In genomic region chr3:184561329-184562145, GRCh38 we compare ENCODE assay signal across 8 cellular contexts. TPM values are rescaled to one million over a fixed set of nuclear protein-coding genes. Genes with fewer than 3 reads are reported as not detected.
DNase-seq lines count a peak whose midpoint lies in the region; ATAC-seq, FAIRE-seq and TF ChIP-seq lines count a peak whose summit lies in the region.

TSS of gene EPHB3 (plus strand) at chr3:184561785. CDS start at chr3:184562236, 451 bp downstream.

- H3K4me1 ChIP-seq in right cardiac atrium (ENCODE audit: control insufficient read depth, insufficient read depth, low read length) (no peaks in the 10 kb centered on the region), psoas muscle (peaks cover 12% of the 10 kb centered on the region)

- TF ChIP-seq POLR2A in GM18505 (IDR thresholded peaks at IDR 0.05; ENCODE audit: borderline replicate concordance, extremely low read depth, insufficient read depth, insufficient read length), result no peak

- H3K36me3 ChIP-seq in psoas muscle (ENCODE audit: insufficient read depth in 1 of 2, low read depth in 1 of 2), result no peaks in the 10 kb centered on the region

- WGBS in right cardiac atrium, result under 1% methylated on average over 74 of the region's 74 CpGs
- 0 to 1% (median 1%) methylated on average over 67 to 74 of the region's 74 CpGs for WGBS in psoas muscle, 3 donors

- H3K27ac ChIP-seq in right cardiac atrium (ENCODE audit: low read length) (no peak within 1 kb of the TSS), psoas muscle (no peak within 1 kb of the TSS)

- no peaks in the 10 kb centered on the region for H3K27me3 ChIP-seq in right cardiac atrium (ENCODE audit: control insufficient read depth, insufficient read depth)
- peaks cover 0 to 32% (median 4%) of the 10 kb centered on the region in 3 donors for H3K27me3 ChIP-seq in psoas muscle (ENCODE audit: insufficient read depth in 3 of 3, low read length in 2 of 3)

- in situ Hi-C loops in astrocyte of the cerebellum (cut with HindIII; ENCODE audit: low sequenced_read_pairs), result no loop called here

- H3K4me3 ChIP-seq in astrocyte of the cerebellum (ENCODE audit: low read depth, low read length) (peak within 1 kb of the TSS; percentile 49), right cardiac atrium (ENCODE audit: low read length) (peak within 1 kb of the TSS; percentile 55), psoas muscle (peak within 1 kb of the TSS; percentile 70)

- peak; percentile 95 for FAIRE-seq in urothelium cell line (lab: Jason Lieb, UNC)

- intact Hi-C loops in right cardiac atrium (cut with DNase I) (no loop called here), psoas muscle (cut with DNase I) (loop anchor here (1.0 kb wide), 2 partner anchors 216 to 218 kb away; no protein-coding TSS in a partner anchor)

- peak; percentile 98 for TF ChIP-seq CTCF in astrocyte of the cerebellum (IDR thresholded peaks at IDR 0.05; ENCODE audit: low read depth, low read length, missing control alignments)
- peak; percentile 99 for TF ChIP-seq CTCF in psoas muscle (IDR thresholded peaks at IDR 0.05)

- peak; percentile 78 for ATAC-seq in GM18505 (IDR thresholded peaks at IDR 0.05; ENCODE audit: unreplicated experiment)
- ATAC-seq in HG03025 (IDR thresholded peaks at IDR 0.05; ENCODE audit: low FRiP score, unreplicated experiment), result peak; percentile 79
- ATAC-seq in right cardiac atrium, result peak; percentile 98
- peak; percentile 96 to 97 (median 96) for ATAC-seq in psoas muscle

- H3K9me3 ChIP-seq in right cardiac atrium (ENCODE audit: control insufficient read depth, low read length) (no peaks in the 10 kb centered on the region), psoas muscle (no peaks in the 10 kb centered on the region)

- DNase-seq in NCI-H2029 (lab: John Stamatoyannopoulos, UW) (peak; percentile 99), T-helper 9 cell (peak; percentile 84), astrocyte of the cerebellum (ENCODE audit: low read depth) (peak; percentile 99), right cardiac atrium (peak; percentile 99 to 100 (median 99)), psoas muscle (peak; percentile 98 to 99), urothelium cell line (ENCODE audit: low spot score) (peak; percentile 100)

RNA-seq across cellular contexts. Expression of gene EPHB3, which starts in this region (rescaled TPM):
- total RNA-seq in right cardiac atrium (1 to 10 TPM; 1.3 to 3.4 (median 2.9) TPM), psoas muscle (1 to 10 TPM in 2 of 4 donors, under 1 TPM in 2; 0.34 to 1.6 (median 0.92) TPM)
- polyA plus RNA-seq in right cardiac atrium (0.52 TPM), psoas muscle (under 1 TPM; 0.08 to 0.69 (median 0.36) TPM)

Comparison
In these comparisons a context has a peak if more than half of its experiments do, and no peak if none do; other contexts are left out.
1. intact Hi-C loops: an anchor here in psoas muscle (1.0 kb wide); none called in right cardiac atrium.